17 cellular contexts compared by ENCODE assay signal in the genomic region with DNA sequence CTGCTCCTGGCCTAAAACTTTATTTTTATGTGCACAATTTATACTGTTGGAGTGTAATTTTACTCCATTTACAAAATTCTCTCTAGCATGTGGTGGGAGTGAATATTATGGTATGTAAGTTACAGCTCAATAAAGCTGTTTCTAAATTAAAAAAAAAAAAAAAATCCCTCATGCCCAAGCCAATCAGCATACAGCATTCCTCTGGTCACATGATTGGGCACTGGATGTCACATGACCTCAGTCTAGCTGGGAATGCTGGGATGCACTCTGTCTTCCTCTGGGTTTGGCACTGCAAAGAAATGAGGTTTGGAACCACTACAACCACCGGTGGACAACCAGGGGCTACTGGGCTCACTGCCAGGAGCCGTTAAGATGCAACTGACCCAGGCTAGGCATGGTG.
DNase-seq lines count a peak whose midpoint lies in the region; ATAC-seq, FAIRE-seq and TF ChIP-seq lines count a peak whose summit lies in the region.
"Had no signal": no experiment of that assay in that cellular context is flagged by ENCODE, and none has a peak within 500 bp of the region (broad histone marks: within the 10 kb centered on the region; RNA-seq: fewer than 3 reads in every experiment).

No MANE protein-coding gene starts in this region.

- FAIRE-seq in GM12878 (lab: Jason Lieb, UNC), result no peak
- FAIRE-seq: GM12891 had no signal

- H3K4me2 ChIP-seq in GM12878 (ENCODE audit: control insufficient read depth, insufficient read depth), result no peak overlapping the region
- H3K4me2 ChIP-seq: BLaER1 treated with 17β-estradiol and CSF1 and Interleukin-3, amounts not matched to agents 10 nM and 100 nM had no signal

- WGBS in GM12878 (ENCODE audit: insufficient coverage, insufficient replicate concordance, low lambda C conversion rate, missing lambda C conversion rate), result 100% methylated on average over 2 of the region's 2 CpGs
- 36 to 57% methylated on average over 2 of the region's 2 CpGs for WGBS in sigmoid colon, 2 donors
- 44% methylated on average over 2 of the region's 2 CpGs for WGBS in suprapubic skin

- intact Hi-C loops in GM12878 (cut with micrococcal nuclease; ENCODE audit: unreplicated experiment) (no loop called here), sigmoid colon (cut with DNase I) (no loop called here)

- H3K9me3 ChIP-seq in GM12878 (replicated peaks; ENCODE audit: control insufficient read depth, insufficient read depth, low read length), result peaks cover 5% of the 10 kb centered on the region; the same call in 2 of the 3 replicates
- H3K9me3 ChIP-seq in sigmoid colon, result no peaks in the 10 kb centered on the region
- H3K9me3 ChIP-seq in suprapubic skin, result no peaks in the 10 kb centered on the region

- H3K4me3 Mint-ChIP-seq in effector memory CD8-positive, alpha-beta T cell, result no peak overlapping the region
- H3K4me3 Mint-ChIP-seq: CD4-positive, CD25-positive, alpha-beta regulatory T cell; IgD-negative memory B cell had no signal

- no peaks in the 10 kb centered on the region for H3K4me1 Mint-ChIP-seq in effector memory CD8-positive, alpha-beta T cell (ENCODE audit: low read depth in 2 of 2)
- H3K4me1 Mint-ChIP-seq: CD4-positive, CD25-positive, alpha-beta regulatory T cell; IgD-negative memory B cell had no signal

- TF ChIP-seq EP300 in GM12878 (IDR thresholded peaks at IDR 0.05; ENCODE audit: borderline replicate concordance in 1 of 2, control insufficient read depth in 1 of 2, low read depth in 2 of 2, low read length in 2 of 2), result no peak
- no peak for TF ChIP-seq EP300 in sigmoid colon (IDR thresholded peaks at IDR 0.05)
- no peak for TF ChIP-seq EP300 in suprapubic skin (IDR thresholded peaks at IDR 0.05)

- peak; percentile 2 for DNase-seq in NCI-H748 (lab: John Stamatoyannopoulos, UW; ENCODE audit: unreplicated experiment)
- no peak for DNase-seq in NCI-H748 treated with DMSO at 0.1 percent for 48 hours (lab: John Stamatoyannopoulos, UW)
- DNase-seq in H4 (ENCODE audit: low spot score), result peak; percentile 72
- no peak for DNase-seq in GM12878 (ENCODE audit: low read depth, low spot score)
- peak; percentile 51 for DNase-seq in sigmoid colon
- DNase-seq in effector memory CD8-positive, alpha-beta T cell, result no peak
- no peak for DNase-seq in suprapubic skin (ENCODE audit: low spot score in 2 of 2)
- DNase-seq: 8988T; ACHN; CD4-positive, CD25-positive, alpha-beta regulatory T cell; DMS79; GOT3; HCEC 1CT had no signal

- H3K9ac ChIP-seq in GM12878 (ENCODE audit: control insufficient read depth, insufficient read depth, low read length), result no peak overlapping the region
- H3K9ac ChIP-seq: BLaER1 treated with 17β-estradiol and CSF1 and Interleukin-3, amounts not matched to agents 10 nM and 100 nM had no signal

- no peak for TF ChIP-seq CTCF in GM12878 (IDR thresholded peaks at IDR 0.05 in 2 of 3, conservative IDR thresholded peaks at IDR 0.05 in 1 of 3; ENCODE audit: control insufficient read depth in 2 of 3, extremely low read depth in 1 of 3, insufficient read depth in 1 of 3, low read depth in 3 of 3, low read length in 3 of 3)
- TF ChIP-seq CTCF in sigmoid colon (IDR thresholded peaks at IDR 0.05), result no peak
- no peak for TF ChIP-seq CTCF in suprapubic skin (IDR thresholded peaks at IDR 0.05)

- BruUV-seq in GM12878 (replicated peaks; lab: Mats Ljungman, UMichigan), result no TSS peak

- H3K27me3 Mint-ChIP-seq in effector memory CD8-positive, alpha-beta T cell, result peaks cover 2 to 4% of the 10 kb centered on the region in 2 donors
- H3K27me3 Mint-ChIP-seq: CD4-positive, CD25-positive, alpha-beta regulatory T cell had no signal

- H3K4me1 ChIP-seq in GM12878 (ENCODE audit: control insufficient read depth, insufficient read depth, low read length) (no peaks in the 10 kb centered on the region), sigmoid colon (peaks cover 0 to 8% (median 0%) of the 10 kb centered on the region in 4 donors), suprapubic skin (peaks cover 3% of the 10 kb centered on the region)

- no peaks in the 10 kb centered on the region for H3K27me3 ChIP-seq in GM12878 (replicated peaks in 1 of 2; ENCODE audit: control insufficient read depth in 2 of 2, insufficient read depth in 2 of 2, low read length in 1 of 2)
- H3K27me3 ChIP-seq in sigmoid colon, result no peaks in the 10 kb centered on the region
- H3K27me3 ChIP-seq in suprapubic skin, result no peaks in the 10 kb centered on the region
- H3K27me3 ChIP-seq: BLaER1 treated with 17β-estradiol and CSF1 and Interleukin-3, amounts not matched to agents 10 nM and 100 nM had no signal

- CTCF ChIA-PET in GM12878 (lab: Yijun Ruan, JAX), result interaction anchor here (1.0 kb wide), 1 partner anchor 189 kb away, joined by 3 read pairs; no protein-coding TSS in a partner anchor

- H3K27ac Mint-ChIP-seq in effector memory CD8-positive, alpha-beta T cell, result no peak overlapping the region
- H3K27ac Mint-ChIP-seq: CD4-positive, CD25-positive, alpha-beta regulatory T cell; IgD-negative memory B cell had no signal

- H3K36me3 Mint-ChIP-seq in effector memory CD8-positive, alpha-beta T cell (ENCODE audit: insufficient read depth), result no peaks in the 10 kb centered on the region
- H3K36me3 Mint-ChIP-seq: CD4-positive, CD25-positive, alpha-beta regulatory T cell had no signal

- H3K36me3 ChIP-seq in GM12878 (ENCODE audit: control insufficient read depth in 2 of 2, insufficient read depth in 2 of 2, low read length in 1 of 2) (peaks cover 12 to 15% of the 10 kb centered on the region in 2 experiments), sigmoid colon (peaks cover 19 to 59% (median 30%) of the 10 kb centered on the region in 4 donors), suprapubic skin (peaks cover 51% of the 10 kb centered on the region)

- in situ Hi-C loops in GM12878 (cut with MboI), result no loop called here

- H3K9me3 Mint-ChIP-seq in effector memory CD8-positive, alpha-beta T cell, result no peaks in the 10 kb centered on the region

- TF ChIP-seq RAD21 in GM12878 (IDR thresholded peaks at IDR 0.05; ENCODE audit: insufficient read depth, low read depth, low read length), result no peak

- POLR2A ChIA-PET in GM12878 (lab: Charles Lee), result no interaction called here

- RAD21 ChIA-PET in GM12878 (lab: Charles Lee; ENCODE audit: unreplicated experiment), result interaction anchor here (1.1 kb wide), 1 partner anchor 165 kb away, joined by 3 read pairs; no protein-coding TSS in a partner anchor

- H3K79me2 ChIP-seq in GM12878 (ENCODE audit: control insufficient read depth, insufficient read depth, low read length), result no peaks in the 10 kb centered on the region

- SMC1A ChIA-PET in GM12878 (lab: Charles Lee; ENCODE audit: uncharacterized antibody, unreplicated experiment), result interaction anchor here (0.6 to 2.1 kb wide), 3 partner anchors 189 to 196 kb away, joined by 4 to 5 read pairs (median 4); no protein-coding TSS in a partner anchor

- no peaks in the 10 kb centered on the region for H4K20me1 ChIP-seq in GM12878 (ENCODE audit: control insufficient read depth, insufficient read depth)

- TF ChIP-seq POLR2A in GM12878 (IDR thresholded peaks at IDR 0.05; ENCODE audit: low read depth, low read length), result no peak
- no peak for TF ChIP-seq POLR2A in sigmoid colon (IDR thresholded peaks at IDR 0.05)
- TF ChIP-seq POLR2A in suprapubic skin (IDR thresholded peaks at IDR 0.05), result no peak

- H3K4me3 ChIP-seq in GM12878, result no peak overlapping the region
- H3K4me3 ChIP-seq in sigmoid colon, result no peak overlapping the region
- H3K4me3 ChIP-seq in suprapubic skin, result no peak overlapping the region
- H3K4me3 ChIP-seq: BLaER1 treated with 17β-estradiol and CSF1 and Interleukin-3, amounts not matched to agents 10 nM and 100 nM had no signal

- H3K27ac ChIP-seq in GM12878 (ENCODE audit: control insufficient read depth, insufficient read depth) (no peak overlapping the region), sigmoid colon (no peak overlapping the region), suprapubic skin (no peak overlapping the region)
- H3K27ac ChIP-seq: BLaER1 treated with 17β-estradiol and CSF1 and Interleukin-3, amounts not matched to agents 10 nM and 100 nM had no signal

- ATAC-seq in GM12878, result no peak
- no peak for ATAC-seq in effector memory CD8-positive, alpha-beta T cell (replicated peaks)
- no peak for ATAC-seq in HG02678 (IDR thresholded peaks at IDR 0.05; ENCODE audit: unreplicated experiment)

- H2AFZ ChIP-seq in GM12878 (ENCODE audit: control insufficient read depth, low read depth, low read length), result no peak overlapping the region

TF ChIP-seq in GM12878, 131 proteins besides CTCF, POLR2A, EP300 and RAD21:
- peak; percentile 76; the same call in 1 of the 2 replicates for TF ChIP-seq RAD51 (IDR thresholded peaks at IDR 0.05)
- no peak for TF ChIP-seq NR2C1 (IDR thresholded peaks at IDR 0.05)
- TF ChIP-seq, protein P1, sequence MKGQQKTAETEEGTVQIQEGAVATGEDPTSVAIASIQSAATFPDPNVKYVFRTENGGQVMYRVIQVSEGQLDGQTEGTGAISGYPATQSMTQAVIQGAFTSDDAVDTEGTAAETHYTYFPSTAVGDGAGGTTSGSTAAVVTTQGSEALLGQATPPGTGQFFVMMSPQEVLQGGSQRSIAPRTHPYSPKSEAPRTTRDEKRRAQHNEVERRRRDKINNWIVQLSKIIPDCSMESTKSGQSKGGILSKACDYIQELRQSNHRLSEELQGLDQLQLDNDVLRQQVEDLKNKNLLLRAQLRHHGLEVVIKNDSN (IDR thresholded peaks at IDR 0.05; ENCODE audit: borderline replicate concordance, extremely low read length, insufficient read depth, low read depth, low read length), result peak; percentile 58

Comparison
In these comparisons a context has a peak if more than half of its experiments do, and no peak if none do; other contexts are left out.
1. DNase-seq: peak in NCI-H748 (single experiment), H4 (single experiment) and sigmoid colon (single experiment); none in NCI-H748 treated with DMSO at 0.1 percent for 48 hours (single experiment), GM12878 (single experiment), effector memory CD8-positive, alpha-beta T cell (0 of 3) and suprapubic skin (0 of 2).